35 cellular contexts compared by ENCODE assay signal in genomic region chr6:10989587-10989986, GRCh38. TPM values are rescaled to one million over a fixed set of nuclear protein-coding genes. Genes with fewer than 3 reads are reported as not detected.
"Had no signal": no experiment of that assay in that cellular context is flagged by ENCODE, and none has a peak within 500 bp of the region (broad histone marks: within the 10 kb centered on the region; RNA-seq: fewer than 3 reads in every experiment).

No MANE protein-coding gene starts in this region.

- H3K9me3 ChIP-seq: MG63 had no signal

- H3K9ac ChIP-seq: KMS-11 had no signal

- H3K27me3 ChIP-seq: MG63 had no signal

- DNase-seq: Karpas-422, Kasumi-1, MG63, MM.1S, MV-4-11, NCI-H1048, NCI-H1092, NCI-H1092 treated with DMSO at 0.1 percent for 48 hours, NCI-H1105, NCI-H1105 treated with DMSO at 0.1 percent for 48 hours, NCI-H1417, NCI-H1417 treated with DMSO at 0.1 percent for 48 hours, NCI-H1436, NCI-H1436 treated with DMSO at 0.1 percent for 48 hours, NCI-H146, NCI-H1694, NCI-H1694 treated with DMSO at 0.1 percent for 48 hours, NCI-H187, NCI-H187 treated with DMSO at 0.1 percent for 48 hours, NCI-H1930, NCI-H2029, NCI-H2029 treated with DMSO at 0.1 percent for 48 hours, NCI-H2081, NCI-H2081 treated with DMSO at 0.1 percent for 48 hours, NCI-H2107, NCI-H2171, NCI-H2171 treated with DMSO at 0.1 percent for 48 hours, NCI-H2227 treated with DMSO at 0.1 percent for 48 hours, NCI-H226, NCI-H345, NCI-H446, NCI-H446 treated with DMSO at 0.1 percent for 48 hours, NCI-H510A had no signal

- H3K4me2 ChIP-seq: KMS-11 had no signal

- H3K4me3 ChIP-seq: MG63 had no signal

- H3K27ac ChIP-seq: KMS-11 had no signal

RNA-seq across cellular contexts. Expression of gene ELOVL2, which starts 54.5 kb away (rescaled TPM):
- total RNA-seq: MCF 10A had no signal
